ENCODE assay signal across 8 cellular contexts in the genomic region with DNA sequence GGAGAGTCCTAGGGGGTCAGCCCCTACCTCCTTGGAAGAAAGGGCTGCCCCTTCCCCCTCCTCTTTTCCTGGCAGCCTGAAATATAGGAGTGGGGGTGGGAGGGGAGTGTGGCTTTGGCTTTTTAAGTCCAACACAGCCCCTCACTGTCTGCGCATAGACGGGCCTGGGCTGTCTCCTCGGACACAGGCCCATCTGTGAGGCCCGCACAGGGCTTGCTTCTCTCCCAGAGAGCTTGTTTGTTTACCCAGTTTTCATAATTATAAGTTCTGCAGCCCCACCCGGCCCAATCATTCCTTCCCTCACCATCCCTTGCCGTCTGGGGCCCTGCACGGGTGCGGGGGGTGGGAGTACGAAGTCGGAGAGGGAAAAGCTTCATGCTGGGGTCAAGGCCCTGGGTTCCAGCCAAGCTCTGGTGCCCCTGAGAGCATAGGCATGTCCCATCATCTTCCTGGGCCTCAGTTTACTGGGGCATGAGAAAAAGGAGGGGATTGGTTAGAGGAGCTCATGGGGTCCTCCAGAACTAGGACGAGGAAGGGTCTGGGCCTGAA. TPM values are rescaled to one million over a fixed set of nuclear protein-coding genes. Genes with fewer than 3 reads are reported as not detected.
DNase-seq lines count a peak whose midpoint lies in the region; ATAC-seq and TF ChIP-seq lines count a peak whose summit lies in the region.
"Had no signal": no experiment of that assay in that cellular context is flagged by ENCODE, and none has a peak within 500 bp of the region (broad histone marks: within the 10 kb centered on the region; RNA-seq: fewer than 3 reads in every experiment).

No MANE protein-coding gene starts in this region.

- peak overlapping the region; percentile 31 to 95 (median 77) for H3K27ac ChIP-seq in skin epidermis

- no peak for ATAC-seq in WTC11

- H3K36me3 Mint-ChIP-seq in WTC11 = 0 out of 2 replicates have a peak, but pooled peaks cover 3% of the 10 kb centered on the region

- CTCF ChIA-PET in WTC11 (lab: Charles Lee) = interaction anchor here (0.6 to 2.8 kb wide), 13 partner anchors 10 to 386 kb away, joined by 3 to 13 read pairs (median 4); a partner anchor contains a TSS

- H3K27me3 Mint-ChIP-seq in WTC11 (ENCODE audit: low read depth) = no peaks in the 10 kb centered on the region

- H3K4me3 Mint-ChIP-seq in WTC11 = no peak overlapping the region

- H3K4me3 ChIP-seq in HFF-Myc (replicated peaks; ENCODE audit: low read depth, low read length) = peak overlapping the region; percentile 16; the same call in 1 of the 2 replicates
- H3K4me3 ChIP-seq in fibroblast of villous mesenchyme (ENCODE audit: low read depth, low read length) = peak overlapping the region; percentile 22
- no peak overlapping the region for H3K4me3 ChIP-seq in skin epidermis
- H3K4me3 ChIP-seq: right lobe of liver had no signal

- TF ChIP-seq CTCF in HFF-Myc (IDR thresholded peaks at IDR 0.05; ENCODE audit: low read depth, low read length, missing control alignments) = no peak
- no peak for TF ChIP-seq CTCF in WTC11 (IDR thresholded peaks at IDR 0.05)
- no peak for TF ChIP-seq CTCF in fibroblast of villous mesenchyme (IDR thresholded peaks at IDR 0.05; ENCODE audit: insufficient read depth, low read depth, low read length)

- no peak for DNase-seq in HFF-Myc (ENCODE audit: extremely low read depth, low read depth)
- no peak for DNase-seq in WTC11 (ENCODE audit: low spot score)
- DNase-seq in fibroblast of villous mesenchyme (ENCODE audit: low read depth) = peak; percentile 28
- no peak for DNase-seq in NCI-H1694 treated with DMSO at 0.1 percent for 48 hours (lab: John Stamatoyannopoulos, UW)
- DNase-seq in OCI-M2 (lab: John Stamatoyannopoulos, UW; ENCODE audit: unreplicated experiment) = no peak
- DNase-seq in NCI-H146 treated with DMSO at 0.1 percent for 48 hours (lab: John Stamatoyannopoulos, UW; ENCODE audit: unreplicated experiment) = no peak
- DNase-seq: right lobe of liver had no signal

- H3K4me1 Mint-ChIP-seq in WTC11 = peaks cover 55% of the 10 kb centered on the region

- H3K9me3 Mint-ChIP-seq in WTC11 = peaks cover 4% of the 10 kb centered on the region; the same call in 1 of the 2 replicates

- peak overlapping the region; percentile 77; the same call in 1 of the 2 replicates for H3K27ac Mint-ChIP-seq in WTC11

- POLR2A ChIA-PET in WTC11 (lab: Charles Lee) = interaction anchor here (1.0 kb wide), 1 partner anchor 9 kb away, joined by 4 read pairs; no protein-coding TSS in a partner anchor

TF ChIP-seq in WTC11, 78 proteins besides CTCF, POLR2A, EP300 and RAD21:
- TF ChIP-seq JAZF1 (CRISPR knock-in tag; IDR thresholded peaks at IDR 0.05) = no peak
- TF ChIP-seq FOXP1 (CRISPR knock-in tag; IDR thresholded peaks at IDR 0.05; ENCODE audit: borderline replicate concordance) = no peak
- no peak for TF ChIP-seq SMAD4 (CRISPR knock-in tag; IDR thresholded peaks at IDR 0.05)
- TF ChIP-seq, protein P1, sequence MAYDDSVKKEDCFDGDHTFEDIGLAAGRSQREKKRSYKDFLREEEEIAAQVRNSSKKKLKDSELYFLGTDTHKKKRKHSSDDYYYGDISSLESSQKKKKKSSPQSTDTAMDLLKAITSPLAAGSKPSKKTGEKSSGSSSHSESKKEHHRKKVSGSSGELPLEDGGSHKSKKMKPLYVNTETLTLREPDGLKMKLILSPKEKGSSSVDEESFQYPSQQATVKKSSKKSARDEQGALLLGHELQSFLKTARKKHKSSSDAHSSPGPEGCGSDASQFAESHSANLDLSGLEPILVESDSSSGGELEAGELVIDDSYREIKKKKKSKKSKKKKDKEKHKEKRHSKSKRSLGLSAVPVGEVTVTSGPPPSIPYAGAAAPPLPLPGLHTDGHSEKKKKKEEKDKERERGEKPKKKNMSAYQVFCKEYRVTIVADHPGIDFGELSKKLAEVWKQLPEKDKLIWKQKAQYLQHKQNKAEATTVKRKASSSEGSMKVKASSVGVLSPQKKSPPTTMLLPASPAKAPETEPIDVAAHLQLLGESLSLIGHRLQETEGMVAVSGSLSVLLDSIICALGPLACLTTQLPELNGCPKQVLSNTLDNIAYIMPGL (CRISPR knock-in tag; IDR thresholded peaks at IDR 0.05) = no peak
- no peak for TF ChIP-seq SOX15 (CRISPR knock-in tag; IDR thresholded peaks at IDR 0.05)
- TF ChIP-seq TCF7 (CRISPR knock-in tag; IDR thresholded peaks at IDR 0.05; ENCODE audit: low read depth) = no peak
- TF ChIP-seq ZNF317 (CRISPR knock-in tag; IDR thresholded peaks at IDR 0.05; ENCODE audit: borderline replicate concordance, low read depth) = no peak
- TF ChIP-seq, protein P2, sequence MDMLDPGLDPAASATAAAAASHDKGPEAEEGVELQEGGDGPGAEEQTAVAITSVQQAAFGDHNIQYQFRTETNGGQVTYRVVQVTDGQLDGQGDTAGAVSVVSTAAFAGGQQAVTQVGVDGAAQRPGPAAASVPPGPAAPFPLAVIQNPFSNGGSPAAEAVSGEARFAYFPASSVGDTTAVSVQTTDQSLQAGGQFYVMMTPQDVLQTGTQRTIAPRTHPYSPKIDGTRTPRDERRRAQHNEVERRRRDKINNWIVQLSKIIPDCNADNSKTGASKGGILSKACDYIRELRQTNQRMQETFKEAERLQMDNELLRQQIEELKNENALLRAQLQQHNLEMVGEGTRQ (CRISPR knock-in tag; IDR thresholded peaks at IDR 0.05) = no peak
- TF ChIP-seq TP53 (CRISPR knock-in tag; IDR thresholded peaks at IDR 0.05) = no peak
- TF ChIP-seq ZBTB21 (CRISPR knock-in tag; IDR thresholded peaks at IDR 0.05; ENCODE audit: borderline replicate concordance) = no peak
- no peak for TF ChIP-seq GTF2I (CRISPR knock-in tag; conservative IDR thresholded peaks at IDR 0.05)
- no peak for TF ChIP-seq OVOL2 (CRISPR knock-in tag; IDR thresholded peaks at IDR 0.05; ENCODE audit: borderline replicate concordance)
- TF ChIP-seq PRRX2 (CRISPR knock-in tag; IDR thresholded peaks at IDR 0.05) = no peak
- no peak for TF ChIP-seq ZNF671 (CRISPR knock-in tag; IDR thresholded peaks at IDR 0.05)

RNA-seq across cellular contexts. Expression of a gene that starts 54.0 kb away (rescaled TPM):
- total RNA-seq in WTC11 (2021) (37.1 to 45.6 TPM (median 40.3 TPM) in 3 replicates), fibroblast of villous mesenchyme (12.6 and 19.9 TPM in 2 replicates)

Comparison
In these comparisons a context has a peak if more than half of its experiments do, and no peak if none do; other contexts are left out.
1. H3K4me3 ChIP-seq: peak in HFF-Myc (single experiment) and fibroblast of villous mesenchyme (single experiment); none in skin epidermis (0 of 7).